In genomic region chr2:6290212-6290611, GRCh38 we compare ENCODE assay signal across 1 cellular context.
TF ChIP-seq lines count a peak whose summit lies in the region.

No MANE protein-coding gene starts in this region.

TF ChIP-seq in H1, 55 proteins besides CTCF, POLR2A, EP300 and RAD21:
- no peak for TF ChIP-seq POU5F1 (IDR thresholded peaks at IDR 0.05; ENCODE audit: low read depth, low read length)
- no peak for TF ChIP-seq HDAC2 (IDR thresholded peaks at IDR 0.05; ENCODE audit: borderline replicate concordance in 1 of 2, low read depth in 2 of 2, low read length in 2 of 2)
- no peak for TF ChIP-seq TAF7 (optimal IDR thresholded peaks at IDR 0.05; ENCODE audit: borderline replicate concordance, low read depth, low read length)
- no peak for TF ChIP-seq SIN3A (conservative IDR thresholded peaks at IDR 0.05 in 1 of 2, IDR thresholded peaks at IDR 0.05 in 1 of 2; ENCODE audit: low read depth in 1 of 2, low read length in 2 of 2)
- no peak for TF ChIP-seq KDM5A (IDR thresholded peaks at IDR 0.05; ENCODE audit: low read length)
- TF ChIP-seq ZNF274 (IDR thresholded peaks at IDR 0.05; ENCODE audit: borderline replicate concordance, extremely low read depth, low read length), result no peak
